In genomic region chr1:227941509-227942020, GRCh38 we compare ENCODE assay signal across 14 cellular contexts. TPM values are rescaled to one million over a fixed set of nuclear protein-coding genes. Genes with fewer than 3 reads are reported as not detected.
DNase-seq lines count a peak whose midpoint lies in the region; ATAC-seq, FAIRE-seq and TF ChIP-seq lines count a peak whose summit lies in the region.
"Had no signal": no experiment of that assay in that cellular context is flagged by ENCODE, and none has a peak within 500 bp of the region (broad histone marks: within the 10 kb centered on the region; RNA-seq: fewer than 3 reads in every experiment).

No MANE protein-coding gene starts in this region.

- H3K36me3 ChIP-seq in Peyer's patch: no peaks in the 10 kb centered on the region
- no peaks in the 10 kb centered on the region for H3K36me3 ChIP-seq in mesendoderm (ENCODE audit: control insufficient read depth, insufficient read depth, low read length)

- H3K27me3 ChIP-seq in Peyer's patch: no peaks in the 10 kb centered on the region
- no peaks in the 10 kb centered on the region for H3K27me3 ChIP-seq in mesendoderm (ENCODE audit: insufficient read depth, low read length, poor library complexity)

- no peak overlapping the region for H4K5ac ChIP-seq in mesendoderm (ENCODE audit: low read length)

- no peaks in the 10 kb centered on the region for H3K79me2 ChIP-seq in mesendoderm (ENCODE audit: control insufficient read depth, insufficient read depth, low read length)

- no peak overlapping the region for H3K23ac ChIP-seq in mesendoderm (ENCODE audit: low read length)

- no peak overlapping the region for H4K8ac ChIP-seq in mesendoderm (ENCODE audit: low read depth, low read length)

- H3K27ac ChIP-seq in Peyer's patch (no peak overlapping the region), mesendoderm (ENCODE audit: low read depth, low read length) (no peak overlapping the region)

- no peak overlapping the region for H3K18ac ChIP-seq in mesendoderm (ENCODE audit: low read length)

- ATAC-seq in sciatic nerve: no peak
- ATAC-seq: GM12878, Panc1 had no signal

- H3K4ac ChIP-seq in mesendoderm (ENCODE audit: low read depth, low read length): no peak overlapping the region

- no CpG with 5 or more reads among the region's 15 CpGs for WGBS in mesendoderm (ENCODE audit: extremely low coverage, insufficient coverage, low lambda C conversion rate)

- no peak for FAIRE-seq in frontal cortex (lab: Jason Lieb, UNC)
- FAIRE-seq: astrocyte, GM12878 had no signal

- H3K79me1 ChIP-seq in mesendoderm (ENCODE audit: low read length): no peaks in the 10 kb centered on the region

- no peak for TF ChIP-seq CTCF in Peyer's patch (IDR thresholded peaks at IDR 0.05)

- no peak overlapping the region for H2BK5ac ChIP-seq in mesendoderm (ENCODE audit: low read length)

- intact Hi-C loops in sciatic nerve (cut with DNase I): no loop called here

- peak; percentile 22 for DNase-seq in NCI-H2107 treated with DMSO at 0.1 percent for 48 hours (lab: John Stamatoyannopoulos, UW; ENCODE audit: unreplicated experiment)
- no peak for DNase-seq in NCI-H2107 (lab: John Stamatoyannopoulos, UW)
- peak in 2 of 3 donors; percentile 38 to 45 for DNase-seq in Peyer's patch
- DNase-seq in islet precursor cell: peak; percentile 54
- peak; percentile 57 for DNase-seq in sciatic nerve (ENCODE audit: low spot score)
- DNase-seq in frontal cortex (ENCODE audit: low spot score in 2 of 2): no peak
- no peak for DNase-seq in mesendoderm
- no peak for DNase-seq in effector CD8-positive, alpha-beta T cell (lab: John Stamatoyannopoulos, UW)
- DNase-seq: NCI-H187 treated with DMSO at 0.1 percent for 48 hours, NCI-H526 treated with DMSO at 0.1 percent for 48 hours had no signal

- H3K4me3 ChIP-seq in Peyer's patch (no peak overlapping the region), mesendoderm (ENCODE audit: low read length) (no peak overlapping the region)
- H3K4me3 ChIP-seq: GM12878 had no signal

- no peak overlapping the region for H3K56ac ChIP-seq in mesendoderm (ENCODE audit: low read length)

- no peak overlapping the region for H2BK120ac ChIP-seq in mesendoderm (ENCODE audit: low read depth, low read length)

- no peak overlapping the region for H2AK5ac ChIP-seq in mesendoderm (ENCODE audit: low read length)

- H3K4me1 ChIP-seq in Peyer's patch: peaks cover 0 to 24% (median 6%) of the 10 kb centered on the region in 4 donors
- H3K4me1 ChIP-seq in mesendoderm (ENCODE audit: control insufficient read depth, low read depth, low read length): no peaks in the 10 kb centered on the region

- TF ChIP-seq POLR2A in Peyer's patch (IDR thresholded peaks at IDR 0.05): no peak

- H3K9me3 ChIP-seq in Peyer's patch: no peaks in the 10 kb centered on the region

- H2BK15ac ChIP-seq in mesendoderm (replicated peaks; ENCODE audit: low read depth): no peak overlapping the region

- H3K4me2 ChIP-seq in mesendoderm (ENCODE audit: low read length): no peak overlapping the region

- no peak overlapping the region for H3K9ac ChIP-seq in mesendoderm (ENCODE audit: low read length)

RNA-seq across cellular contexts. Expression of gene WNT9A, which starts 6.2 kb away (rescaled TPM):
- total RNA-seq in Peyer's patch: 1 to 10 TPM in 3 of 4 donors, under 1 TPM in 1; 0.83 to 3.5 (median 2.6) TPM
- 11.4 TPM for total RNA-seq in sciatic nerve
- total RNA-seq in frontal cortex: 1.2 TPM
- 0.21 TPM for polyA plus RNA-seq in mesendoderm (2013, experiment 1 of 2)
- 0.15 TPM for polyA plus RNA-seq in mesendoderm (2013, experiment 2 of 2)
- total RNA-seq: CD4-positive, alpha-beta T cell; GM12878 had no signal
- polyA plus RNA-seq: GM12878 had no signal

Comparison
In these comparisons a context has a peak if more than half of its experiments do, and no peak if none do; other contexts are left out.
1. DNase-seq: peak in NCI-H2107 treated with DMSO at 0.1 percent for 48 hours (single experiment), Peyer's patch (2 of 3), islet precursor cell (single experiment) and sciatic nerve (single experiment); none in NCI-H2107 (single experiment), frontal cortex (0 of 2), mesendoderm (single experiment) and effector CD8-positive, alpha-beta T cell (single experiment).